Comparison of ENCODE assay signal across 1 cellular context in genomic region chr1:6026095-6026809, GRCh38.
TF ChIP-seq lines count a peak whose summit lies in the region.

No MANE protein-coding gene starts in this region.

TF ChIP-seq in HepG2, 621 proteins besides CTCF, POLR2A, EP300 and RAD21 (continued from another document and continues in another):
- 0 out of 2 replicates have a peak, but pooled peaks have one; percentile 57 for TF ChIP-seq ZNF816 (CRISPR knock-in tag; IDR thresholded peaks at IDR 0.05; ENCODE audit: borderline replicate concordance)
- no peak for TF ChIP-seq NFKBIZ (CRISPR knock-in tag; IDR thresholded peaks at IDR 0.05)
- no peak for TF ChIP-seq ZNF432 (CRISPR knock-in tag; IDR thresholded peaks at IDR 0.05; ENCODE audit: borderline replicate concordance)
- TF ChIP-seq KLF16 (CRISPR knock-in tag; IDR thresholded peaks at IDR 0.05): 0 out of 4 replicates have a peak, but pooled peaks of 1 of the 2 experiments have one; percentile 42
- no peak; the same call in 1 of the 2 replicates for TF ChIP-seq ZNF609 (CRISPR knock-in tag; IDR thresholded peaks at IDR 0.05; ENCODE audit: borderline replicate concordance)
- no peak for TF ChIP-seq NFE2L1 (CRISPR knock-in tag; IDR thresholded peaks at IDR 0.05; ENCODE audit: borderline replicate concordance)
- TF ChIP-seq TFDP1 (CRISPR knock-in tag; IDR thresholded peaks at IDR 0.05; ENCODE audit: borderline replicate concordance): peak; percentile 88; the same call in 1 of the 2 replicates
- TF ChIP-seq ZNF574 (CRISPR knock-in tag; IDR thresholded peaks at IDR 0.05): peak; percentile 67
- no peak for TF ChIP-seq ZSCAN12 (CRISPR knock-in tag; IDR thresholded peaks at IDR 0.05)
- no peak for TF ChIP-seq HOXA7 (CRISPR knock-in tag; IDR thresholded peaks at IDR 0.05)
- 0 out of 2 replicates have a peak, but pooled peaks have one; percentile 22 for TF ChIP-seq ZBTB3 (CRISPR knock-in tag; IDR thresholded peaks at IDR 0.05; ENCODE audit: borderline replicate concordance, low read depth)
- 0 out of 2 replicates have a peak, but pooled peaks have one; percentile 16 for TF ChIP-seq IRF2 (CRISPR knock-in tag; IDR thresholded peaks at IDR 0.05)
- no peak for TF ChIP-seq ATF7 (IDR thresholded peaks at IDR 0.05)
- TF ChIP-seq ATF7 (CRISPR knock-in tag; IDR thresholded peaks at IDR 0.05): 0 out of 2 replicates have a peak, but pooled peaks have one; percentile 52
- 0 out of 2 replicates have a peak, but pooled peaks have one; percentile 59 for TF ChIP-seq MEF2D (CRISPR knock-in tag; IDR thresholded peaks at IDR 0.05)
- TF ChIP-seq PREB (CRISPR knock-in tag; IDR thresholded peaks at IDR 0.05): no peak
- no peak for TF ChIP-seq LCORL (IDR thresholded peaks at IDR 0.05)
- no peak for TF ChIP-seq LCORL (CRISPR knock-in tag; IDR thresholded peaks at IDR 0.05)
- no peak for TF ChIP-seq EED (CRISPR knock-in tag; IDR thresholded peaks at IDR 0.05)
- no peak for TF ChIP-seq NPAS2 (CRISPR knock-in tag; IDR thresholded peaks at IDR 0.05; ENCODE audit: borderline replicate concordance)
- no peak; the same call in 1 of the 2 replicates for TF ChIP-seq SKIL (CRISPR knock-in tag; IDR thresholded peaks at IDR 0.05; ENCODE audit: borderline replicate concordance)
- 0 out of 2 replicates have a peak, but pooled peaks have one; percentile 23 for TF ChIP-seq ZFAT (CRISPR knock-in tag; conservative IDR thresholded peaks at IDR 0.05)
- peak; percentile 86; the same call in 1 of the 2 replicates for TF ChIP-seq ZNF878 (CRISPR knock-in tag; IDR thresholded peaks at IDR 0.05)
- TF ChIP-seq FOXP4 (CRISPR knock-in tag; IDR thresholded peaks at IDR 0.05): peak; percentile 31; the same call in 1 of the 2 replicates
- no peak for TF ChIP-seq RORA (CRISPR knock-in tag; IDR thresholded peaks at IDR 0.05)
- peak; percentile 49; the same call in 1 of the 2 replicates for TF ChIP-seq GATA4 (IDR thresholded peaks at IDR 0.05; ENCODE audit: borderline replicate concordance, low read depth)
- no peak for TF ChIP-seq ZBTB2 (CRISPR knock-in tag; IDR thresholded peaks at IDR 0.05; ENCODE audit: low read depth)
- no peak for TF ChIP-seq CEBPZ (IDR thresholded peaks at IDR 0.05; ENCODE audit: low read length)
- no peak for TF ChIP-seq GLMP (CRISPR knock-in tag; IDR thresholded peaks at IDR 0.05; ENCODE audit: borderline replicate concordance)
- TF ChIP-seq ATF7-NPFF (CRISPR knock-in tag; IDR thresholded peaks at IDR 0.05; ENCODE audit: low read depth): peak; percentile 69; the same call in 1 of the 2 replicates
